8 cellular contexts compared by ENCODE assay signal in the genomic region with DNA sequence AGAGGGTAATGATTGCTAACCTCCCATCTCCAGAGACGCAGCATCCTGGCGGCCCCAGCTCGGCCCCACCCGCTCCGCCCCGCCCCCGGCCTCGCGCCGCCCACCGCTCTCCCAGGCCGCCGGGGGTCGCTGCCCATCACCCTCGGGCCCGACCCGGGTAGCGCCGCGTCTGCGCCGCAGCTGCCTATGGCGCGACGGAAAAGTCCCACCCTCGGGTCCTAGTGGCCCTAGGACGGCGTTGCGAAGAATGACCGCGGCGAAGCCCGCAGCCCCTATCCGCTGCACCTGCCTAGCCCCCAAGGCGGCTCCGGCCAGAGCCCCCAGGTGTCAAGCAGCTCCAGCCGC. TPM values are rescaled to one million over a fixed set of nuclear protein-coding genes. Genes with fewer than 3 reads are reported as not detected.
A peak's percentile ranks its signal among the peaks of the same experiment; 100 is the strongest.
DNase-seq lines count a peak whose midpoint lies in the region; ATAC-seq and TF ChIP-seq lines count a peak whose summit lies in the region.

No MANE protein-coding gene starts in this region.

- ATAC-seq in GM18505 (IDR thresholded peaks at IDR 0.05; ENCODE audit: unreplicated experiment) = peak; percentile 60
- ATAC-seq in HG02943 (IDR thresholded peaks at IDR 0.05; ENCODE audit: low read depth, unreplicated experiment) = peak; percentile 44
- peak; percentile 58 for ATAC-seq in memory B cell (ENCODE audit: low read depth)

- H3K36me3 ChIP-seq in ACC112 (ENCODE audit: insufficient read depth, low read length) = peaks cover 29% of the 10 kb centered on the region
- peaks cover 22% of the 10 kb centered on the region for H3K36me3 ChIP-seq in ectodermal cell (ENCODE audit: control insufficient read depth, insufficient read depth, low read length)

- peaks cover 90% of the 10 kb centered on the region for H3K79me2 ChIP-seq in ACC112 (ENCODE audit: control insufficient read depth, insufficient read depth, low read length, unreplicated experiment)

- no peak for TF ChIP-seq POLR2A in GM18505 (IDR thresholded peaks at IDR 0.05; ENCODE audit: borderline replicate concordance, extremely low read depth, insufficient read depth, insufficient read length)

- 0% methylated on average over 37 of the region's 37 CpGs for whole genome bisulfite sequencing in ectodermal cell, 2 experiments

- H3K9me3 Mint-ChIP-seq in memory B cell = no peaks in the 10 kb centered on the region

- peak overlapping the region; percentile 97 for H3K27ac Mint-ChIP-seq in memory B cell

- peaks cover 18% of the 10 kb centered on the region for H3K36me3 Mint-ChIP-seq in memory B cell

- no peaks in the 10 kb centered on the region for H3K27me3 Mint-ChIP-seq in memory B cell

- peak overlapping the region; percentile 93 for H3K4me3 Mint-ChIP-seq in memory B cell

- H3K4me3 ChIP-seq in ACC112 (ENCODE audit: low read depth, low read length) = peak overlapping the region; percentile 97
- peak overlapping the region; percentile 97 for H3K4me3 ChIP-seq in ectodermal cell (ENCODE audit: insufficient read depth, low read depth, low read length)

- H3K9me3 ChIP-seq in ectodermal cell (ENCODE audit: control insufficient read depth, low read length) = no peaks in the 10 kb centered on the region

- peaks cover 24% of the 10 kb centered on the region for H3K4me1 Mint-ChIP-seq in memory B cell

- H3K4me1 ChIP-seq in ACC112 (ENCODE audit: control insufficient read depth, insufficient read depth, low read length, unreplicated experiment) (peaks cover 15% of the 10 kb centered on the region), ectodermal cell (ENCODE audit: control insufficient read depth, insufficient read depth, low read length) (peaks cover 7% of the 10 kb centered on the region)

- H3K27ac ChIP-seq in ACC112 (ENCODE audit: low read depth, low read length) (peak overlapping the region; percentile 95), ectodermal cell (ENCODE audit: insufficient read depth, low read depth, low read length, poor library complexity, severe bottlenecking) (peak overlapping the region; percentile 99)

- no peaks in the 10 kb centered on the region for H3K27me3 ChIP-seq in ACC112 (ENCODE audit: insufficient read depth, low read length)
- no peaks in the 10 kb centered on the region for H3K27me3 ChIP-seq in ectodermal cell (ENCODE audit: control insufficient read depth, insufficient read depth, low read length, poor library complexity, severe bottlenecking)

- H2AFZ ChIP-seq in ACC112 (ENCODE audit: low read length, unreplicated experiment) = no peak overlapping the region

- peak; percentile 57 for DNase-seq in NCI-H2171 (lab: John Stamatoyannopoulos, UW)
- DNase-seq in activated CD4-positive, alpha-beta T cell treated with anti-CD3 and anti-CD28 coated beads, Interleukin-2, amount 50 U/mL, for 4 hours = peak; percentile 39 to 40
- DNase-seq in memory B cell (ENCODE audit: low spot score in 2 of 2) = peak in 1 of 2 donors; percentile 79
- DNase-seq in stimulated activated CD8-positive, alpha-beta memory T cell treated with anti-CD3 and anti-CD28 coated beads, Interleukin-4, amount 100 ng/mL, for 1 hour (ENCODE audit: low read depth in 2 of 2, low spot score in 1 of 2) = peak; percentile 38 to 48

RNA-seq across cellular contexts. Expression of a gene that starts 0.5 kb away (rescaled TPM):
- 135 TPM for polyA plus RNA-seq in ectodermal cell (2013, experiment 1 of 4)
- polyA plus RNA-seq in ectodermal cell (2013, experiment 2 of 4) = 154 TPM
- 106 TPM for polyA plus RNA-seq in ectodermal cell (2013, experiment 3 of 4)
- 125 TPM for polyA plus RNA-seq in ectodermal cell (2013, experiment 4 of 4)

RNA-seq across cellular contexts. Expression of a gene that starts 0.6 kb away (rescaled TPM):
- polyA plus RNA-seq in ectodermal cell (2013, experiment 1 of 4) = 41.2 TPM
- 54.9 TPM for polyA plus RNA-seq in ectodermal cell (2013, experiment 2 of 4)
- 44.4 TPM for polyA plus RNA-seq in ectodermal cell (2013, experiment 3 of 4)
- 54.7 TPM for polyA plus RNA-seq in ectodermal cell (2013, experiment 4 of 4)

RNA-seq across cellular contexts. Expression of a gene that starts 36.9 kb away (rescaled TPM):
- 44.5 TPM for polyA plus RNA-seq in ectodermal cell (2013, experiment 1 of 4)
- polyA plus RNA-seq in ectodermal cell (2013, experiment 2 of 4) = 43.2 TPM
- 36.9 TPM for polyA plus RNA-seq in ectodermal cell (2013, experiment 3 of 4)
- 46.2 TPM for polyA plus RNA-seq in ectodermal cell (2013, experiment 4 of 4)
